Comparison of ENCODE assay signal across 22 cellular contexts in genomic region chr10:118701529-118702323, GRCh38. TPM values are rescaled to one million over a fixed set of nuclear protein-coding genes. Genes with fewer than 3 reads are reported as not detected.
DNase-seq lines count a peak whose midpoint lies in the region; ATAC-seq, FAIRE-seq and TF ChIP-seq lines count a peak whose summit lies in the region.
"Had no signal": no experiment of that assay in that cellular context is flagged by ENCODE, and none has a peak within 500 bp of the region (broad histone marks: within the 10 kb centered on the region; RNA-seq: fewer than 3 reads in every experiment).

No MANE protein-coding gene starts in this region.

- no peaks in the 10 kb centered on the region for H3K23me2 ChIP-seq in H9 (ENCODE audit: insufficient read length, low read depth, low read length, poor library complexity, severe bottlenecking)

- RAD21 ChIA-PET in GM12878 (lab: Charles Lee; ENCODE audit: unreplicated experiment) = no interaction called here

- H3K56ac ChIP-seq in H9 (ENCODE audit: insufficient read length, low read depth, low read length) = no peak overlapping the region

- no peaks in the 10 kb centered on the region for H3K27me3 ChIP-seq in H9 (ENCODE audit: insufficient read depth, low read length)
- H3K27me3 ChIP-seq in GM12878 (replicated peaks in 1 of 2; ENCODE audit: control insufficient read depth in 2 of 2, insufficient read depth in 2 of 2, low read length in 1 of 2) = no peaks in the 10 kb centered on the region
- no peaks in the 10 kb centered on the region for H3K27me3 ChIP-seq in keratinocyte (ENCODE audit: control insufficient read depth, extremely low read depth, insufficient read depth, low read length)
- H3K27me3 ChIP-seq: dorsolateral prefrontal cortex, gastrocnemius medialis had no signal

- SMC1A ChIA-PET in GM12878 (lab: Charles Lee; ENCODE audit: uncharacterized antibody, unreplicated experiment) = interaction anchor here (0.7 to 1.4 kb wide), 2 partner anchors 10 to 32 kb away, joined by 3 to 5 read pairs; no protein-coding TSS in a partner anchor

- no peak for TF ChIP-seq POLR2A in GM12878 (IDR thresholded peaks at IDR 0.05; ENCODE audit: low read depth, low read length)

- no peak overlapping the region for H3K4me3 ChIP-seq in AG10803 (ENCODE audit: low read length)
- H3K4me3 ChIP-seq in GM12878 = no peak overlapping the region
- no peak overlapping the region for H3K4me3 ChIP-seq in keratinocyte (ENCODE audit: control insufficient read depth in 2 of 3, extremely low read depth in 1 of 3, insufficient read depth in 2 of 3, low read depth in 1 of 3, low read length in 3 of 3)
- H3K4me3 ChIP-seq: dorsolateral prefrontal cortex, gastrocnemius medialis had no signal

- TF ChIP-seq CTCF in AG10803 (conservative IDR thresholded peaks at IDR 0.05; ENCODE audit: low read length) = no peak
- TF ChIP-seq CTCF in H9 (conservative IDR thresholded peaks at IDR 0.05) = no peak
- TF ChIP-seq CTCF in GM12878 (IDR thresholded peaks at IDR 0.05 in 2 of 3, conservative IDR thresholded peaks at IDR 0.05 in 1 of 3; ENCODE audit: control insufficient read depth in 2 of 3, extremely low read depth in 1 of 3, insufficient read depth in 1 of 3, low read depth in 3 of 3, low read length in 3 of 3) = no peak
- no peak for TF ChIP-seq CTCF in keratinocyte (optimal IDR thresholded peaks at IDR 0.05 in 1 of 3, IDR thresholded peaks at IDR 0.05 in 1 of 3, conservative IDR thresholded peaks at IDR 0.05 in 1 of 3; ENCODE audit: extremely low read depth in 1 of 3, insufficient read depth in 2 of 3, low read length in 3 of 3)

- H3K4ac ChIP-seq in H9 (ENCODE audit: low read depth, low read length) = no peak overlapping the region

- H4K8ac ChIP-seq in H9 (replicated peaks; ENCODE audit: insufficient read length, low read depth, low read length) = no peak overlapping the region

- no peak overlapping the region for H3K14ac ChIP-seq in H9 (ENCODE audit: insufficient read depth, low read length)

- H3K79me1 ChIP-seq in H9 (ENCODE audit: insufficient read depth, low read depth, low read length, poor library complexity, severe bottlenecking) = no peaks in the 10 kb centered on the region

- no peak for TF ChIP-seq RAD21 in GM12878 (IDR thresholded peaks at IDR 0.05; ENCODE audit: insufficient read depth, low read depth, low read length)

- FAIRE-seq in GM12878 (lab: Jason Lieb, UNC) = no peak
- peak; percentile 5 for FAIRE-seq in keratinocyte (lab: Jason Lieb, UNC)
- FAIRE-seq: RCC 7860, urothelium cell line had no signal

- H3T11ph ChIP-seq in H9 (ENCODE audit: low read length) = no peak overlapping the region

- H3K23ac ChIP-seq in H9 (ENCODE audit: insufficient read length, low read depth, low read length) = no peak overlapping the region

- no peak overlapping the region for H2BK15ac ChIP-seq in H9 (ENCODE audit: low read depth, low read length)

- H2BK20ac ChIP-seq in H9 (ENCODE audit: low read depth, low read length, poor library complexity, severe bottlenecking) = no peak overlapping the region

- no peaks in the 10 kb centered on the region for H3K79me2 ChIP-seq in H9 (ENCODE audit: insufficient read depth, low read length)
- H3K79me2 ChIP-seq in GM12878 (ENCODE audit: control insufficient read depth, insufficient read depth, low read length) = no peaks in the 10 kb centered on the region
- H3K79me2 ChIP-seq in keratinocyte (ENCODE audit: control insufficient read depth, insufficient read depth, low read length) = peaks cover 13% of the 10 kb centered on the region

- no peak overlapping the region for H4K5ac ChIP-seq in H9 (ENCODE audit: insufficient read length, low read depth, low read length)

- H3K36me3 ChIP-seq in GM12878 (ENCODE audit: control insufficient read depth in 2 of 2, insufficient read depth in 2 of 2, low read length in 1 of 2) (0 out of 4 replicates have a peak, but pooled peaks cover 0 to 7% of the 10 kb centered on the region in 2 experiments), keratinocyte (ENCODE audit: control insufficient read depth in 2 of 2, extremely low read depth in 1 of 2, insufficient read depth in 2 of 2, low read length in 2 of 2) (peaks cover 5 to 10% of the 10 kb centered on the region in 2 experiments)
- H3K36me3 ChIP-seq: gastrocnemius medialis had no signal

- intact Hi-C loops in GM12878 (cut with micrococcal nuclease; ENCODE audit: unreplicated experiment) = no loop called here

- POLR2A ChIA-PET in GM12878 (lab: Charles Lee) = interaction anchor here (0.5 kb wide), 1 partner anchor 172 kb away, joined by 4 read pairs; no protein-coding TSS in a partner anchor
- POLR2A ChIA-PET in HEK293T (lab: Yijun Ruan, JAX) = no interaction called here

- in situ Hi-C loops in GM12878 (cut with MboI) = no loop called here

- no peak overlapping the region for H3K9ac ChIP-seq in H9 (ENCODE audit: extremely low read depth, insufficient read length, low read length)
- H3K9ac ChIP-seq in GM12878 (ENCODE audit: control insufficient read depth, insufficient read depth, low read length) = no peak overlapping the region
- no peak overlapping the region for H3K9ac ChIP-seq in keratinocyte (ENCODE audit: control insufficient read depth, extremely low read depth, insufficient read depth, low read length)
- H3K9ac ChIP-seq: SK-N-SH had no signal

- no peak overlapping the region for H2BK5ac ChIP-seq in H9 (ENCODE audit: insufficient read length, low read length)

- no peak overlapping the region for H3K4me3 Mint-ChIP-seq in H9
- H3K4me3 Mint-ChIP-seq: activated naive CD8-positive, alpha-beta T cell treated with anti-CD3 and anti-CD28 coated beads, Interleukin-2, amount 10 ng/mL, durations not matched to agents 7 days and 5 days; activated T-helper 1 cell treated with anti-CD3 and anti-CD28 coated beads, Interleukin-12 subunit alpha, Interleukin-12 subunit beta, Interleukin-2, Interleukin-4 antibody, amounts not matched to agents 30 ng/mL and 10 ng/mL and 1 ng/mL, durations not matched to agents 14 hours and 24 hours and 36 hours; CD4-positive, alpha-beta memory T cell had no signal

- no peak overlapping the region for H4K91ac ChIP-seq in H9 (ENCODE audit: insufficient read length, low read depth, low read length)

- H2BK120ac ChIP-seq in H9 (ENCODE audit: low read depth, low read length, poor library complexity, severe bottlenecking) = no peak overlapping the region

- H3K4me1 ChIP-seq in H9 (ENCODE audit: insufficient read depth, low read length) (no peaks in the 10 kb centered on the region), GM12878 (ENCODE audit: control insufficient read depth, insufficient read depth, low read length) (peaks cover 3% of the 10 kb centered on the region; the same call in 1 of the 2 replicates), keratinocyte (ENCODE audit: control insufficient read depth, extremely low read depth, insufficient read depth, low read length) (peaks cover 16% of the 10 kb centered on the region)
- H3K4me1 ChIP-seq: gastrocnemius medialis had no signal

- no peak overlapping the region for H3K18ac ChIP-seq in H9 (ENCODE audit: insufficient read length, low read depth, low read length)

- no CpG with 5 or more reads among the region's 8 CpGs for WGBS in H9 (ENCODE audit: extremely low coverage, insufficient read length, low lambda C conversion rate)
- WGBS in GM12878 (ENCODE audit: insufficient coverage, insufficient replicate concordance, low lambda C conversion rate, missing lambda C conversion rate) = 84% methylated on average over 8 of the region's 8 CpGs

- H3K27ac ChIP-seq in H9 (ENCODE audit: insufficient read length, low read depth, low read length) (no peak overlapping the region), GM12878 (ENCODE audit: control insufficient read depth, insufficient read depth) (no peak overlapping the region), keratinocyte (ENCODE audit: control insufficient read depth, insufficient read depth, low read length) (no peak overlapping the region)
- H3K27ac ChIP-seq: dorsolateral prefrontal cortex, gastrocnemius medialis had no signal

- dilution Hi-C loops in keratinocyte (cut with MboI; ENCODE audit: extremely low pct_ligation_motif_present, low sequenced_read_pairs) = loop anchor here (25.0 kb wide), 1 partner anchor 311 kb away; no protein-coding TSS in a partner anchor

- H3K9me3 ChIP-seq in H9 (ENCODE audit: control insufficient read depth, low read depth, low read length) = no peaks in the 10 kb centered on the region
- no peaks in the 10 kb centered on the region for H3K9me3 ChIP-seq in GM12878 (replicated peaks; ENCODE audit: control insufficient read depth, insufficient read depth, low read length)
- no peaks in the 10 kb centered on the region for H3K9me3 ChIP-seq in keratinocyte (ENCODE audit: control insufficient read depth, low read depth, low read length)
- H3K9me3 ChIP-seq: gastrocnemius medialis, SK-N-SH had no signal

- H3K27ac Mint-ChIP-seq in H9 = peak overlapping the region; percentile 82 to 95 (median 92)
- H3K27ac Mint-ChIP-seq: activated naive CD8-positive, alpha-beta T cell treated with anti-CD3 and anti-CD28 coated beads, Interleukin-2, amount 10 ng/mL, durations not matched to agents 7 days and 5 days; activated T-helper 1 cell treated with anti-CD3 and anti-CD28 coated beads, Interleukin-12 subunit alpha, Interleukin-12 subunit beta, Interleukin-2, Interleukin-4 antibody, amounts not matched to agents 30 ng/mL and 10 ng/mL and 1 ng/mL, durations not matched to agents 14 hours and 24 hours and 36 hours had no signal

- H3K9me1 ChIP-seq in keratinocyte (ENCODE audit: control insufficient read depth, extremely low read depth, insufficient read depth, low read length) = no peaks in the 10 kb centered on the region

- no peaks in the 10 kb centered on the region for H3K9me3 Mint-ChIP-seq in H9
- H3K9me3 Mint-ChIP-seq: activated naive CD8-positive, alpha-beta T cell treated with anti-CD3 and anti-CD28 coated beads, Interleukin-2, amount 10 ng/mL, durations not matched to agents 7 days and 5 days; activated T-helper 1 cell treated with anti-CD3 and anti-CD28 coated beads, Interleukin-12 subunit alpha, Interleukin-12 subunit beta, Interleukin-2, Interleukin-4 antibody, amounts not matched to agents 30 ng/mL and 10 ng/mL and 1 ng/mL, durations not matched to agents 14 hours and 24 hours and 36 hours; CD4-positive, alpha-beta memory T cell had no signal

- peaks cover 25 to 26% of the 10 kb centered on the region in 2 experiments for H3K4me1 Mint-ChIP-seq in H9

- DNase-seq in AG10803 (ENCODE audit: low read depth) (peak; percentile 35), H9 (peak; percentile 29), GM12878 (ENCODE audit: low read depth, low spot score) (peak; percentile 0), keratinocyte (ENCODE audit: low read depth, low spot score) (no peak), HEK293T (ENCODE audit: extremely low spot score) (no peak)
- no peak for DNase-seq in central memory CD4-positive, alpha-beta T cell
- DNase-seq: activated CD4-positive, alpha-beta T cell treated with anti-CD3 and anti-CD28 coated beads for 1 hour; activated naive CD8-positive, alpha-beta T cell treated with anti-CD3 and anti-CD28 coated beads, Interleukin-2, amount 10 ng/mL, durations not matched to agents 7 days and 5 days; CD4-positive, alpha-beta memory T cell; DND-41; dorsolateral prefrontal cortex; gastrocnemius medialis; NCI-H1694 treated with DMSO at 0.1 percent for 48 hours; nucleus accumbens; SK-N-SH; T-helper 9 cell had no signal

- CTCF ChIA-PET in GM12878 (lab: Yijun Ruan, JAX) (no interaction called here), HEK293T (lab: Yijun Ruan, JAX) (interaction anchor here (0.9 to 1.4 kb wide), 2 partner anchors 11 to 18 kb away, joined by 3 to 4 read pairs; no protein-coding TSS in a partner anchor)

- TF ChIP-seq EP300 in GM12878 (IDR thresholded peaks at IDR 0.05; ENCODE audit: borderline replicate concordance in 1 of 2, control insufficient read depth in 1 of 2, low read depth in 2 of 2, low read length in 2 of 2) = no peak

- no peaks in the 10 kb centered on the region for H4K20me1 ChIP-seq in H9 (ENCODE audit: control insufficient read depth, insufficient read depth, insufficient read length)
- H4K20me1 ChIP-seq in GM12878 (ENCODE audit: control insufficient read depth, insufficient read depth) = no peaks in the 10 kb centered on the region
- no peaks in the 10 kb centered on the region for H4K20me1 ChIP-seq in keratinocyte (ENCODE audit: control insufficient read depth, extremely low read depth, insufficient read depth, low read length)

- ATAC-seq in GM12878 = peak; percentile 22
- ATAC-seq in GM19351 (IDR thresholded peaks at IDR 0.05; ENCODE audit: unreplicated experiment) = no peak
- ATAC-seq in HG02642 (IDR thresholded peaks at IDR 0.05; ENCODE audit: poor library complexity, unreplicated experiment) = no peak
- ATAC-seq: gastrocnemius medialis, left lobe of liver had no signal

- no peak overlapping the region for H2BK12ac ChIP-seq in H9 (ENCODE audit: insufficient read length, low read depth, low read length)

- H3K4me2 ChIP-seq in H9 (ENCODE audit: insufficient read depth, insufficient read length, low read length) (no peak overlapping the region), GM12878 (ENCODE audit: control insufficient read depth, insufficient read depth) (no peak overlapping the region), keratinocyte (ENCODE audit: control insufficient read depth, extremely low read depth, insufficient read depth, low read depth, low read length) (no peak overlapping the region)
- H3K4me2 ChIP-seq: SK-N-SH had no signal

- H3K36me3 Mint-ChIP-seq in H9 (ENCODE audit: insufficient read depth in 1 of 3, low read depth in 3 of 3) = peaks cover 13 to 20% (median 19%) of the 10 kb centered on the region in 3 experiments; a peak in 6 of 7 replicates

- H3K27me3 Mint-ChIP-seq in H9 (ENCODE audit: low read depth) = no peaks in the 10 kb centered on the region
- H3K27me3 Mint-ChIP-seq: activated naive CD8-positive, alpha-beta T cell treated with anti-CD3 and anti-CD28 coated beads, Interleukin-2, amount 10 ng/mL, durations not matched to agents 7 days and 5 days; CD4-positive, alpha-beta memory T cell had no signal

- BruUV-seq in GM12878 (replicated peaks; lab: Mats Ljungman, UMichigan) = no TSS peak

- no peak overlapping the region for H2AFZ ChIP-seq in H9 (ENCODE audit: low read length)
- H2AFZ ChIP-seq in GM12878 (ENCODE audit: control insufficient read depth, low read depth, low read length) = no peak overlapping the region
- H2AFZ ChIP-seq in keratinocyte (ENCODE audit: control insufficient read depth, low read length) = no peak overlapping the region

- no peak overlapping the region for H2AK5ac ChIP-seq in H9 (ENCODE audit: insufficient read length, low read length)

RNA-seq across cellular contexts. Expression of gene CACUL1, which starts 53.0 kb away (rescaled TPM):
- total RNA-seq in H9 (2021) = 38.5 and 45.1 TPM in 2 replicates
- total RNA-seq in GM12878 (2013; cell fraction: nucleolus; rRNA removed) = 97.0 and 97.9 TPM in 2 replicates
- 10.4 and 18.2 TPM in 2 replicates for total RNA-seq in GM12878 (2014; rRNA removed)
- 14.8 and 19.6 TPM in 2 replicates for total RNA-seq in GM12878 (2014; rRNA removed; fragmentation: Illumina TruSeq; extraction: Trizol)
- 19.1 and 21.0 TPM in 2 replicates for total RNA-seq in GM12878 (2021)
- 5.7 TPM for polyA plus RNA-seq in GM12878 (2011; ENCODE audit: low read depth)
- 23.2 and 27.1 TPM in 2 replicates for polyA plus RNA-seq in GM12878 (2011; rRNA removed)
- polyA plus RNA-seq in GM12878 (2011; cell fraction: cytosol; rRNA removed) = 5.7 and 6.4 TPM in 2 replicates
- polyA plus RNA-seq in GM12878 (2011; cell fraction: nucleus; rRNA removed) = 4.1 and 6.7 TPM in 2 replicates
- polyA plus RNA-seq in GM12878 (2012) = 6.9 and 9.3 TPM in 2 replicates
- polyA plus RNA-seq in GM12878 (2014; fragmentation: Illumina TruSeq; extraction: Trizol) = 8.1 and 8.4 TPM in 2 replicates
- polyA plus RNA-seq in GM12878 (2014; fragmentation: Nextera tagmentation; extraction: Ambion mirVana) = 10 to 100 TPM in 1 of 2 experiments, 1 to 10 TPM in 1; 7.4 to 10.6 TPM
- polyA plus RNA-seq in GM12878 (2014; rRNA removed) = 7.9 and 9.2 TPM in 2 replicates
- polyA plus RNA-seq in GM12878 (2016; fragmentation: Nextera tagmentation; extraction: Ambion mirVana) = 10 to 100 TPM; 15.3 to 18.2 TPM
- 16.1 and 17.8 TPM in 2 replicates for polyA minus RNA-seq in GM12878 (2011; rRNA and poly(A)+ RNA removed)
- polyA minus RNA-seq in GM12878 (2011; cell fraction: cytosol; rRNA and poly(A)+ RNA removed) = 6.2 and 8.6 TPM in 2 replicates
- 10.0 and 23.5 TPM in 2 replicates for polyA minus RNA-seq in GM12878 (2011; cell fraction: nucleus; rRNA and poly(A)+ RNA removed)
- 19.5 to 36.5 TPM (median 20.1 TPM) in 3 replicates for polyA plus RNA-seq in keratinocyte
- 17.7 TPM for polyA plus RNA-seq in keratinocyte (2011; ENCODE audit: low read depth)
- 12.9 and 20.4 TPM in 2 replicates for polyA plus RNA-seq in keratinocyte (2011; cell fraction: cytosol; rRNA removed)
- polyA plus RNA-seq in keratinocyte (2011; cell fraction: nucleus; rRNA removed) = 18.4 and 21.2 TPM in 2 replicates
- 16.3 and 21.8 TPM in 2 replicates for polyA plus RNA-seq in keratinocyte (2012; ENCODE audit: low replicate concordance)
- polyA minus RNA-seq in keratinocyte = 13.2 to 43.8 TPM (median 20.9 TPM) in 3 replicates
- 27.2 TPM for polyA minus RNA-seq in keratinocyte (2011; cell fraction: cytosol; rRNA and poly(A)+ RNA removed)
- 29.6 and 42.8 TPM in 2 replicates for polyA minus RNA-seq in keratinocyte (2011; cell fraction: nucleus; rRNA and poly(A)+ RNA removed)

Comparison
In these comparisons a context has a peak if more than half of its experiments do, and no peak if none do; other contexts are left out.
1. DNase-seq: peak in AG10803 (single experiment), H9 (single experiment) and GM12878 (single experiment); none in keratinocyte (single experiment), central memory CD4-positive, alpha-beta T cell (single experiment) and HEK293T (single experiment).